ENCODE assay signal across 10 cellular contexts in genomic region chr15:39582286-39582976, GRCh38. TPM values are rescaled to one million over a fixed set of nuclear protein-coding genes. Genes with fewer than 3 reads are reported as not detected.
A peak's percentile ranks its signal among the peaks of the same experiment; 100 is the strongest.
DNase-seq lines count a peak whose midpoint lies in the region; ATAC-seq and TF ChIP-seq lines count a peak whose summit lies in the region.
"Had no signal": no experiment of that assay in that cellular context is flagged by ENCODE, and none has a peak within 500 bp of the region (broad histone marks: within the 10 kb centered on the region; RNA-seq: fewer than 3 reads in every experiment).

No MANE protein-coding gene starts in this region.

- H3K4me2 ChIP-seq in trophoblast cell (ENCODE audit: low read length), result peak overlapping the region; percentile 98

- peaks cover 15% of the 10 kb centered on the region for H3K79me1 ChIP-seq in trophoblast cell (ENCODE audit: low read length)

- CTCF ChIA-PET in Calu3 (lab: Charles Lee), result interaction anchor here (1.1 to 2.3 kb wide), 3 partner anchors 174 to 410 kb away, joined by 3 to 7 read pairs (median 4); no protein-coding TSS in a partner anchor

- H3K27ac ChIP-seq in ascending aorta (peak overlapping the region; percentile 83 to 92), trophoblast cell (ENCODE audit: low read depth, low read length) (no peak overlapping the region)

- H3K27me3 ChIP-seq in ascending aorta (no peaks in the 10 kb centered on the region), trophoblast cell (ENCODE audit: insufficient read depth, low read length) (no peaks in the 10 kb centered on the region)

- no peak overlapping the region for H2BK120ac ChIP-seq in trophoblast cell (ENCODE audit: insufficient read depth, low read length, poor library complexity)

- intact Hi-C loops in Calu3 (cut with micrococcal nuclease; ENCODE audit: unreplicated experiment), result loop anchor here (5.0 to 10.0 kb wide), 4 partner anchors 178 to 765 kb away; no protein-coding TSS in a partner anchor
- intact Hi-C loops in ascending aorta (cut with DNase I), result no loop called here
- intact Hi-C loops in left ventricle myocardium superior (cut with micrococcal nuclease), result loop anchor here (5.0 to 10.0 kb wide), 3 partner anchors 172 to 768 kb away; no protein-coding TSS in a partner anchor

- no peaks in the 10 kb centered on the region for H3K9me3 ChIP-seq in ascending aorta
- peaks cover 4% of the 10 kb centered on the region for H3K9me3 ChIP-seq in trophoblast cell (ENCODE audit: insufficient read depth, low read depth, low read length)

- H3K4ac ChIP-seq in trophoblast cell (ENCODE audit: low read depth, low read length), result peak overlapping the region; percentile 68

- no peak overlapping the region for H3K27ac Mint-ChIP-seq in Calu3 (ENCODE audit: unreplicated experiment)
- H3K27ac Mint-ChIP-seq: dendritic cell treated with granulocyte-macrophage colony-stimulating factor and Interleukin-4, amounts not matched to agents 40 ng/mL and 50 ng/mL, for 4 days had no signal

- peak overlapping the region; percentile 75 for H3K4me3 Mint-ChIP-seq in Calu3 (ENCODE audit: low read depth, unreplicated experiment)

- H3K23ac ChIP-seq in trophoblast cell (ENCODE audit: low read length), result peak overlapping the region; percentile 44

- H3K18ac ChIP-seq in trophoblast cell (ENCODE audit: low read length), result no peak overlapping the region

- H3K4me3 ChIP-seq in ascending aorta (peak overlapping the region; percentile 52 to 66), trophoblast cell (ENCODE audit: low read depth, low read length) (peak overlapping the region; percentile 76)

- no peak overlapping the region for H2BK12ac ChIP-seq in trophoblast cell (ENCODE audit: low read length)

- peak overlapping the region; percentile 44 for H3K9ac ChIP-seq in trophoblast cell (ENCODE audit: low read length)

- no peak for TF ChIP-seq CTCF in Calu3 (IDR thresholded peaks at IDR 0.05; ENCODE audit: unreplicated experiment)
- TF ChIP-seq CTCF in ascending aorta (IDR thresholded peaks at IDR 0.05), result no peak

- H4K91ac ChIP-seq in trophoblast cell (ENCODE audit: low read depth, low read length), result no peak overlapping the region

- no peak overlapping the region for H4K12ac ChIP-seq in trophoblast cell (ENCODE audit: low read depth, low read length)

- no TSS peak for BruUV-seq in Calu3 (replicated peaks; lab: Mats Ljungman, UMichigan)

- H3K14ac ChIP-seq in trophoblast cell (ENCODE audit: low read length), result no peak overlapping the region

- DNase-seq in Calu3, result no peak
- no peak for DNase-seq in ascending aorta (ENCODE audit: low spot score in 2 of 2)
- DNase-seq in left ventricle myocardium superior, result peak; percentile 56
- no peak for DNase-seq in trophoblast cell
- DNase-seq in GM19238 (ENCODE audit: insufficient read length, low spot score), result no peak
- no peak for DNase-seq in NCI-H524 treated with DMSO at 0.1 percent for 48 hours (lab: John Stamatoyannopoulos, UW)
- DNase-seq in UCSD-AML1 (lab: John Stamatoyannopoulos, UW; ENCODE audit: unreplicated experiment), result no peak
- DNase-seq in hypothalamus (lab: John Stamatoyannopoulos, UW), result no peak
- DNase-seq: stimulated activated CD4-positive, alpha-beta T cell treated with anti-CD3 and anti-CD28 coated beads, Interleukin-2, amount 100 ng/mL, for 48 hours had no signal

- H3K36me3 ChIP-seq in ascending aorta (peaks cover 9 to 50% of the 10 kb centered on the region in 2 donors), trophoblast cell (ENCODE audit: control insufficient read depth in 1 of 2, insufficient read depth in 2 of 2, low read length in 2 of 2) (peaks cover 28 to 42% of the 10 kb centered on the region in 2 experiments)

- no peaks in the 10 kb centered on the region for H3K27me3 Mint-ChIP-seq in Calu3 (ENCODE audit: unreplicated experiment)

- H2AFZ ChIP-seq in trophoblast cell (ENCODE audit: insufficient read depth, low read length, poor library complexity), result no peak overlapping the region

- H3K9me3 Mint-ChIP-seq in Calu3 (ENCODE audit: low read depth, unreplicated experiment), result no peaks in the 10 kb centered on the region
- H3K9me3 Mint-ChIP-seq: dendritic cell treated with granulocyte-macrophage colony-stimulating factor and Interleukin-4, amounts not matched to agents 40 ng/mL and 50 ng/mL, for 4 days had no signal

- WGBS in trophoblast cell (ENCODE audit: extremely low coverage, insufficient coverage, insufficient read length), result no CpG with 5 or more reads among the region's 20 CpGs

- H3K4me1 ChIP-seq in ascending aorta (no peaks in the 10 kb centered on the region), trophoblast cell (ENCODE audit: control insufficient read depth in 1 of 2, insufficient read depth in 2 of 2, low read length in 2 of 2) (peaks cover 15 to 19% of the 10 kb centered on the region in 2 experiments)

- H4K8ac ChIP-seq in trophoblast cell (ENCODE audit: low read depth, low read length), result no peak overlapping the region

- H3K4me1 Mint-ChIP-seq in Calu3 (ENCODE audit: low read depth, unreplicated experiment), result peaks cover 9% of the 10 kb centered on the region

- H3K36me3 Mint-ChIP-seq in Calu3 (ENCODE audit: insufficient read depth, unreplicated experiment), result peaks cover 33% of the 10 kb centered on the region

- H2AK5ac ChIP-seq in trophoblast cell (ENCODE audit: low read length), result no peak overlapping the region

- H3K79me2 ChIP-seq in trophoblast cell (ENCODE audit: control insufficient read depth, insufficient read depth, low read length, poor library complexity), result peaks cover 16% of the 10 kb centered on the region

- ATAC-seq in left ventricle myocardium superior, result no peak

- no peak overlapping the region for H2BK5ac ChIP-seq in trophoblast cell (ENCODE audit: low read depth, low read length, poor library complexity)

RNA-seq across cellular contexts. Expression of gene THBS1, which starts 1.6 kb away (rescaled TPM):
- total RNA-seq in Calu3 (2022) (81.2 and 199 TPM in 2 replicates), ascending aorta (725 TPM), left ventricle myocardium superior (29.5 TPM)
- polyA plus RNA-seq in trophoblast cell (2013), result 80.1 and 91.6 TPM in 2 replicates
